20 cellular contexts compared by ENCODE assay signal in the genomic region with DNA sequence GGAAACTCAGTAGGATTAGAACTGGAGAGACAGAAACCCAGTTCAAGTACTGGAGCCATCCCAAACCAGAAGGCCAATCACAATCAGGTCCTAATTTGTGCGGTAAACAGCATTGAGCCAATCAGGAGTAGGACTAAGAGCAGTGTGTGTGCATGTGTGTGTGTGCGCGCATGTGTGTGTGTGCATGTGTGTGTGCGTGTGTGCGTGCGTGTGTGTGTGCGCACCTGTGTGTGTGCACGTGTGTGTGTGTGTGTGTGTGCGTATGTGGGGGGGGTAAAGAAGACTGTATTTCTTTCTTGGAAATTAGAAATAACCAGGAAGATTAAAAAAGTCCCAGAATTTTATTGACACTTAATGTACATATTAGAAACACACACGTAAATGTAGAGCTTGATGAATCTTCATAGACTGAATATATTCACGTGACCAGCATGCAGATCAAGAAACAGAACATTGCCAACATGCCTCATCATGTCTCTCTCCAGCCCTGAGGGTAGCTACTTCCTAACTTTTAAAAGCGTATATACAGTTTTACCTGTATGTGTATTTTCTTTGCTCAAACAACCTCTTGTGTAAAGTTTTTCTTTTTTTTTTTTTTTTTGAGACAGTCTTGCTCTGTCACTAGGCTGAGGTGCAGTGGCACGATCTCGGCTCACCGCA. TPM values are rescaled to one million over a fixed set of nuclear protein-coding genes. Genes with fewer than 3 reads are reported as not detected.
A peak's percentile ranks its signal among the peaks of the same experiment; 100 is the strongest.
DNase-seq lines count a peak whose midpoint lies in the region; ATAC-seq, FAIRE-seq and TF ChIP-seq lines count a peak whose summit lies in the region.
"Had no signal": no experiment of that assay in that cellular context is flagged by ENCODE, and none has a peak within 500 bp of the region (broad histone marks: within the 10 kb centered on the region; RNA-seq: fewer than 3 reads in every experiment).

No MANE protein-coding gene starts in this region.

- in situ Hi-C loops in HepG2 (cut with HindIII; ENCODE audit: extremely low pct_ligation_motif_present, low pct_unique_long_range_greater_than_20kb) (no loop called here), gastrocnemius medialis (cut with MboI; ENCODE audit: low sequenced_read_pairs in 4 of 4) (no loop called here)

- ATAC-seq in heart right ventricle (no peak), HepG2 (no peak), right lobe of liver (no peak), gastrocnemius medialis (no peak)
- ATAC-seq: CD8-positive, alpha-beta T cell had no signal

- no peak overlapping the region for H2AFZ ChIP-seq in HepG2 (ENCODE audit: low read length)

- POLR2A ChIA-PET in HepG2 (lab: Yijun Ruan, JAX), result no interaction called here

- DNase-seq in cardiac septum (ENCODE audit: low spot score), result peak; percentile 10
- DNase-seq in heart right ventricle, result no peak
- DNase-seq in HepG2 (ENCODE audit: low spot score), result no peak
- DNase-seq in right lobe of liver, result no peak
- DNase-seq in bronchial epithelial cell (ENCODE audit: low read depth), result peak; percentile 54
- DNase-seq in gastrocnemius medialis, result no peak
- DNase-seq in BE2C, result no peak
- no peak for DNase-seq in posterior cingulate gyrus
- DNase-seq: 8988T; Calu3; CD8-positive, alpha-beta T cell; DMS79 treated with DMSO at 0.1 percent for 48 hours; GF-D8; H9; IMR-90 had no signal

- TF ChIP-seq POLR2A in HepG2 (IDR thresholded peaks at IDR 0.05; ENCODE audit: insufficient read depth in 1 of 2, low read depth in 2 of 2, low read length in 2 of 2), result no peak
- no peak for TF ChIP-seq POLR2A in right lobe of liver (IDR thresholded peaks at IDR 0.05)
- no peak for TF ChIP-seq POLR2A in gastrocnemius medialis (IDR thresholded peaks at IDR 0.05)

- TF ChIP-seq RAD21 in HepG2 (CRISPR knock-in tag; IDR thresholded peaks at IDR 0.05), result no peak

- H3K27me3 ChIP-seq in heart right ventricle, result peaks cover 0 to 8% (median 0%) of the 10 kb centered on the region in 7 donors
- peaks cover 1 to 32% of the 10 kb centered on the region in 2 experiments; a peak in 4 of 5 replicates for H3K27me3 ChIP-seq in HepG2 (ENCODE audit: control insufficient read depth in 1 of 2, insufficient read depth in 2 of 2, low read length in 2 of 2)
- no peaks in the 10 kb centered on the region for H3K27me3 ChIP-seq in right lobe of liver
- no peaks in the 10 kb centered on the region for H3K27me3 ChIP-seq in bronchial epithelial cell (ENCODE audit: control insufficient read depth, insufficient read depth, low read length)
- no peaks in the 10 kb centered on the region for H3K27me3 ChIP-seq in gastrocnemius medialis
- H3K27me3 ChIP-seq in BE2C, result no peaks in the 10 kb centered on the region
- H3K27me3 ChIP-seq: BLaER1 treated with 17β-estradiol and CSF1 and Interleukin-3, amounts not matched to agents 10 nM and 100 nM had no signal

- H3K27ac ChIP-seq in heart right ventricle, result no peak overlapping the region
- H3K27ac ChIP-seq in HepG2 (ENCODE audit: extremely low read length, insufficient read depth, low read length), result no peak overlapping the region
- H3K27ac ChIP-seq in right lobe of liver, result no peak overlapping the region
- peak overlapping the region; percentile 80 to 90 (median 89) for H3K27ac ChIP-seq in gastrocnemius medialis
- H3K27ac ChIP-seq: BLaER1 treated with 17β-estradiol and CSF1 and Interleukin-3, amounts not matched to agents 10 nM and 100 nM had no signal

- no peak for TF ChIP-seq CTCF in heart right ventricle (IDR thresholded peaks at IDR 0.05)
- no peak for TF ChIP-seq CTCF in HepG2 (CRISPR knock-in tag; IDR thresholded peaks at IDR 0.05)
- no peak for TF ChIP-seq CTCF in right lobe of liver (IDR thresholded peaks at IDR 0.05)
- no peak for TF ChIP-seq CTCF in bronchial epithelial cell (IDR thresholded peaks at IDR 0.05; ENCODE audit: insufficient read depth, low read length, severe bottlenecking)
- no peak for TF ChIP-seq CTCF in gastrocnemius medialis (IDR thresholded peaks at IDR 0.05 in 4 of 5, conservative IDR thresholded peaks at IDR 0.05 in 1 of 5)
- TF ChIP-seq CTCF in BE2C (IDR thresholded peaks at IDR 0.05; ENCODE audit: low read depth, low read length), result no peak

- BruUV-seq in HepG2 (replicated peaks; lab: Mats Ljungman, UMichigan), result no TSS peak

- no peaks in the 10 kb centered on the region for H4K20me1 ChIP-seq in HepG2 (ENCODE audit: insufficient read depth, low read length)
- H4K20me1 ChIP-seq: BLaER1 treated with 17β-estradiol and CSF1 and Interleukin-3, amounts not matched to agents 10 nM and 100 nM had no signal

- no peaks in the 10 kb centered on the region for H3K9me3 ChIP-seq in heart right ventricle
- H3K9me3 ChIP-seq in HepG2 (ENCODE audit: low read length), result no peaks in the 10 kb centered on the region
- H3K9me3 ChIP-seq in right lobe of liver, result no peaks in the 10 kb centered on the region
- H3K9me3 ChIP-seq in gastrocnemius medialis, result no peaks in the 10 kb centered on the region
- H3K9me3 ChIP-seq in BE2C, result no peaks in the 10 kb centered on the region
- H3K9me3 ChIP-seq: BLaER1 treated with 17β-estradiol and CSF1 and Interleukin-3, amounts not matched to agents 10 nM and 100 nM had no signal

- intact Hi-C loops in cardiac septum (cut with DNase I) (no loop called here), heart right ventricle (cut with DNase I) (no loop called here), HepG2 (cut with micrococcal nuclease; ENCODE audit: unreplicated experiment) (no loop called here), right lobe of liver (cut with DNase I) (no loop called here), gastrocnemius medialis (cut with DNase I; ENCODE audit: low total_unique reads) (loop anchor here (5.0 kb wide), 1 partner anchor 50 kb away; no protein-coding TSS in a partner anchor), posterior cingulate gyrus (cut with DNase I) (no loop called here)

- no peak overlapping the region for H3K9ac ChIP-seq in HepG2 (ENCODE audit: insufficient read depth, low read depth, low read length)
- H3K9ac ChIP-seq: BLaER1 treated with 17β-estradiol and CSF1 and Interleukin-3, amounts not matched to agents 10 nM and 100 nM had no signal

- H3K36me3 ChIP-seq in heart right ventricle (no peaks in the 10 kb centered on the region), HepG2 (replicated peaks in 1 of 2; ENCODE audit: control insufficient read depth in 1 of 2, insufficient read depth in 2 of 2, low read length in 2 of 2) (no peaks in the 10 kb centered on the region), right lobe of liver (no peaks in the 10 kb centered on the region), bronchial epithelial cell (ENCODE audit: control insufficient read depth, insufficient read depth, low read length) (no peaks in the 10 kb centered on the region), gastrocnemius medialis (no peaks in the 10 kb centered on the region), BE2C (no peaks in the 10 kb centered on the region)
- H3K36me3 ChIP-seq: BLaER1 treated with 17β-estradiol and CSF1 and Interleukin-3, amounts not matched to agents 10 nM and 100 nM had no signal

- 92 to 93% methylated on average over 15 of the region's 15 CpGs for WGBS in heart right ventricle, 2 donors
- 64% methylated on average over 15 of the region's 15 CpGs for WGBS in HepG2 (ENCODE audit: low lambda C conversion rate)
- WGBS in right lobe of liver (ENCODE audit: insufficient coverage, low coverage, low lambda C conversion rate, missing lambda C conversion rate), result 84% methylated on average over 14 of the region's 15 CpGs

- H3K4me1 ChIP-seq in heart right ventricle (peaks cover 0 to 14% (median 5%) of the 10 kb centered on the region in 9 donors), HepG2 (ENCODE audit: insufficient read depth, low read length) (no peaks in the 10 kb centered on the region), right lobe of liver (no peaks in the 10 kb centered on the region), gastrocnemius medialis (peaks cover 29 to 35% of the 10 kb centered on the region in 2 donors), BE2C (no peaks in the 10 kb centered on the region)
- H3K4me1 ChIP-seq: BLaER1 treated with 17β-estradiol and CSF1 and Interleukin-3, amounts not matched to agents 10 nM and 100 nM had no signal

- H3K4me2 ChIP-seq in HepG2 (ENCODE audit: low read depth, low read length), result no peak overlapping the region
- H3K4me2 ChIP-seq: BLaER1 treated with 17β-estradiol and CSF1 and Interleukin-3, amounts not matched to agents 10 nM and 100 nM had no signal

- CTCF ChIA-PET in HepG2 (lab: Yijun Ruan, JAX; ENCODE audit: low intra/inter-chr PET ratio, low total read pairs), result no interaction called here

- H3K79me2 ChIP-seq in HepG2 (ENCODE audit: insufficient read depth, low read length), result no peaks in the 10 kb centered on the region

- no peak overlapping the region for H3K4me3 ChIP-seq in heart right ventricle
- no peak overlapping the region for H3K4me3 ChIP-seq in HepG2 (replicated peaks in 1 of 3; ENCODE audit: insufficient read depth in 1 of 3, low read depth in 2 of 3, low read length in 3 of 3)
- H3K4me3 ChIP-seq in right lobe of liver, result no peak overlapping the region
- H3K4me3 ChIP-seq in bronchial epithelial cell (ENCODE audit: low read depth, low read length), result no peak overlapping the region
- H3K4me3 ChIP-seq in gastrocnemius medialis, result no peak overlapping the region
- H3K4me3 ChIP-seq in BE2C (ENCODE audit: low read depth, low read length), result no peak overlapping the region
- H3K4me3 ChIP-seq: BLaER1 treated with 17β-estradiol and CSF1 and Interleukin-3, amounts not matched to agents 10 nM and 100 nM had no signal

- TF ChIP-seq EP300 in HepG2 (IDR thresholded peaks at IDR 0.05; ENCODE audit: low read depth in 2 of 2, low read length in 2 of 2) (no peak), HepG2 (CRISPR knock-in tag; IDR thresholded peaks at IDR 0.05; ENCODE audit: borderline replicate concordance) (no peak)

- FAIRE-seq in HepG2 (lab: Jason Lieb, UNC), result no peak
- no peak for FAIRE-seq in bronchial epithelial cell (lab: Jason Lieb, UNC)
- FAIRE-seq: H1 had no signal

RNA-seq across cellular contexts. Expression of gene DHRS7C, which starts 0.9 kb away (rescaled TPM):
- 0.89 TPM for total RNA-seq in cardiac septum
- 100 to 1,000 TPM in 2 of 10 donors, 10 to 100 TPM in 5, 1 to 10 TPM in 2, under 1 TPM in 1; 0.51 to 180 (median 15.7) TPM for total RNA-seq in heart right ventricle
- 10 to 100 TPM; 12.6 to 44.9 TPM for polyA plus RNA-seq in heart right ventricle
- not detected in 2 replicates for total RNA-seq in HepG2 (2016; rRNA removed; fragmentation: Illumina TruSeq; extraction: Trizol)
- total RNA-seq in HepG2 (2016; cell fraction: cytosol; rRNA removed; fragmentation: Illumina TruSeq; extraction: Trizol; ENCODE audit: low read depth), result not detected in 2 replicates
- not detected in 2 replicates for total RNA-seq in HepG2 (2016; cell fraction: insoluble cytoplasmic fraction; rRNA removed; fragmentation: Illumina TruSeq; extraction: Trizol)
- total RNA-seq in HepG2 (2016; cell fraction: membrane; rRNA removed; fragmentation: Illumina TruSeq; extraction: Trizol), result not detected in 2 replicates
- total RNA-seq in HepG2 (2016; cell fraction: nucleus; rRNA removed; fragmentation: Illumina TruSeq; extraction: Trizol), result not detected in 2 replicates
- polyA plus RNA-seq in HepG2 (2011; rRNA removed), result not detected in 2 replicates
- not detected in 2 replicates for polyA plus RNA-seq in HepG2 (2011; cell fraction: cytosol; rRNA removed)
- polyA plus RNA-seq in HepG2 (2011; cell fraction: nucleus; rRNA removed), result not detected in 2 replicates
- not detected in 2 replicates for polyA plus RNA-seq in HepG2 (2012)
- not detected in 2 replicates for polyA plus RNA-seq in HepG2 (2016; cell fraction: cytosol; fragmentation: Illumina TruSeq; extraction: Trizol; ENCODE audit: low read depth)
- not detected in 2 replicates for polyA plus RNA-seq in HepG2 (2016; cell fraction: insoluble cytoplasmic fraction; fragmentation: Illumina TruSeq; extraction: Trizol; ENCODE audit: low read depth)
- not detected in 2 replicates for polyA plus RNA-seq in HepG2 (2016; cell fraction: membrane; fragmentation: Illumina TruSeq; extraction: Trizol; ENCODE audit: low read depth)
- polyA plus RNA-seq in HepG2 (2016; cell fraction: nucleus; fragmentation: Illumina TruSeq; extraction: Trizol; ENCODE audit: insufficient read depth, low read depth), result not detected in 2 replicates
- 2.9 TPM in 1 of 2 replicates, not detected in the other for polyA minus RNA-seq in HepG2 (2011; rRNA and poly(A)+ RNA removed; ENCODE audit: low replicate concordance)
- polyA minus RNA-seq in HepG2 (2011; cell fraction: cytosol; rRNA and poly(A)+ RNA removed), result not detected in 2 replicates
- not detected in 2 replicates for polyA minus RNA-seq in HepG2 (2011; cell fraction: nucleus; rRNA and poly(A)+ RNA removed)
- total RNA-seq in right lobe of liver, result not detected
- not detected in 2 replicates for total RNA-seq in bronchial epithelial cell
- 10 to 100 TPM in 3 of 4 donors, 1 to 10 TPM in 1; 5.1 to 64.6 (median 42.2) TPM for total RNA-seq in gastrocnemius medialis
- polyA plus RNA-seq in BE2C (2012; ENCODE audit: insufficient read depth, insufficient read length, low read depth), result not detected
- total RNA-seq: A673; Calu3; CD8-positive, alpha-beta T cell; H1; H9; HT1080; IMR-90 had no signal
- polyA plus RNA-seq: AG04450, H1, IMR-90 had no signal

RNA-seq across cellular contexts. Expression of gene GSG1L2, which starts 29.6 kb away (rescaled TPM):
- total RNA-seq in cardiac septum, result not detected
- total RNA-seq in heart right ventricle, result not detected
- polyA plus RNA-seq in heart right ventricle, result not detected
- total RNA-seq in HepG2 (2016; rRNA removed; fragmentation: Illumina TruSeq; extraction: Trizol), result not detected in 2 replicates
- not detected in 2 replicates for total RNA-seq in HepG2 (2016; cell fraction: cytosol; rRNA removed; fragmentation: Illumina TruSeq; extraction: Trizol; ENCODE audit: low read depth)
- not detected in 2 replicates for total RNA-seq in HepG2 (2016; cell fraction: insoluble cytoplasmic fraction; rRNA removed; fragmentation: Illumina TruSeq; extraction: Trizol)
- total RNA-seq in HepG2 (2016; cell fraction: membrane; rRNA removed; fragmentation: Illumina TruSeq; extraction: Trizol), result not detected in 2 replicates
- total RNA-seq in HepG2 (2016; cell fraction: nucleus; rRNA removed; fragmentation: Illumina TruSeq; extraction: Trizol), result not detected in 2 replicates
- not detected in 2 replicates for polyA plus RNA-seq in HepG2 (2011; rRNA removed)
- polyA plus RNA-seq in HepG2 (2011; cell fraction: cytosol; rRNA removed), result not detected in 2 replicates
- not detected in 2 replicates for polyA plus RNA-seq in HepG2 (2011; cell fraction: nucleus; rRNA removed)
- not detected in 2 replicates for polyA plus RNA-seq in HepG2 (2012)
- not detected in 2 replicates for polyA plus RNA-seq in HepG2 (2016; cell fraction: cytosol; fragmentation: Illumina TruSeq; extraction: Trizol; ENCODE audit: low read depth)
- polyA plus RNA-seq in HepG2 (2016; cell fraction: insoluble cytoplasmic fraction; fragmentation: Illumina TruSeq; extraction: Trizol; ENCODE audit: low read depth), result not detected in 2 replicates
- not detected in 2 replicates for polyA plus RNA-seq in HepG2 (2016; cell fraction: membrane; fragmentation: Illumina TruSeq; extraction: Trizol; ENCODE audit: low read depth)
- not detected in 2 replicates for polyA plus RNA-seq in HepG2 (2016; cell fraction: nucleus; fragmentation: Illumina TruSeq; extraction: Trizol; ENCODE audit: insufficient read depth, low read depth)
- 1.4 TPM in 1 of 2 replicates, not detected in the other for polyA minus RNA-seq in HepG2 (2011; rRNA and poly(A)+ RNA removed; ENCODE audit: low replicate concordance)
- polyA minus RNA-seq in HepG2 (2011; cell fraction: cytosol; rRNA and poly(A)+ RNA removed), result not detected in 2 replicates
- polyA minus RNA-seq in HepG2 (2011; cell fraction: nucleus; rRNA and poly(A)+ RNA removed), result not detected in 2 replicates
- not detected for total RNA-seq in right lobe of liver
- total RNA-seq in bronchial epithelial cell, result not detected in 2 replicates
- total RNA-seq in gastrocnemius medialis, result not detected
- not detected for polyA plus RNA-seq in BE2C (2012; ENCODE audit: insufficient read depth, insufficient read length, low read depth)
- total RNA-seq: A673; Calu3; CD8-positive, alpha-beta T cell; H1; H9; HT1080; IMR-90 had no signal
- polyA plus RNA-seq: AG04450, H1, IMR-90 had no signal

RNA-seq across cellular contexts. Expression of gene GLP2R, which starts 33.4 kb away (rescaled TPM):
- total RNA-seq in cardiac septum, result 0.05 TPM
- total RNA-seq in heart right ventricle, result under 1 TPM in 8 of 10 donors, not detected in 2; 0.09 to 0.41 (median 0.21) TPM
- polyA plus RNA-seq in heart right ventricle, result under 1 TPM; 0.13 to 0.15 TPM
- 1.4 and 1.9 TPM in 2 replicates for total RNA-seq in HepG2 (2016; rRNA removed; fragmentation: Illumina TruSeq; extraction: Trizol)
- 0.35 and 0.51 TPM in 2 replicates for total RNA-seq in HepG2 (2016; cell fraction: cytosol; rRNA removed; fragmentation: Illumina TruSeq; extraction: Trizol; ENCODE audit: low read depth)
- 2.0 and 2.3 TPM in 2 replicates for total RNA-seq in HepG2 (2016; cell fraction: insoluble cytoplasmic fraction; rRNA removed; fragmentation: Illumina TruSeq; extraction: Trizol)
- 0.76 and 1.8 TPM in 2 replicates for total RNA-seq in HepG2 (2016; cell fraction: membrane; rRNA removed; fragmentation: Illumina TruSeq; extraction: Trizol)
- 0.97 and 2.6 TPM in 2 replicates for total RNA-seq in HepG2 (2016; cell fraction: nucleus; rRNA removed; fragmentation: Illumina TruSeq; extraction: Trizol)
- polyA plus RNA-seq in HepG2 (2011; rRNA removed), result 0.21 and 0.65 TPM in 2 replicates
- 0.36 and 0.62 TPM in 2 replicates for polyA plus RNA-seq in HepG2 (2011; cell fraction: cytosol; rRNA removed)
- 0.14 and 0.48 TPM in 2 replicates for polyA plus RNA-seq in HepG2 (2011; cell fraction: nucleus; rRNA removed)
- polyA plus RNA-seq in HepG2 (2012), result 0.12 and 1.0 TPM in 2 replicates
- polyA plus RNA-seq in HepG2 (2016; cell fraction: cytosol; fragmentation: Illumina TruSeq; extraction: Trizol; ENCODE audit: low read depth), result 0.17 and 0.26 TPM in 2 replicates
- polyA plus RNA-seq in HepG2 (2016; cell fraction: insoluble cytoplasmic fraction; fragmentation: Illumina TruSeq; extraction: Trizol; ENCODE audit: low read depth), result 1.7 and 1.8 TPM in 2 replicates
- polyA plus RNA-seq in HepG2 (2016; cell fraction: membrane; fragmentation: Illumina TruSeq; extraction: Trizol; ENCODE audit: low read depth), result 0.53 and 0.62 TPM in 2 replicates
- polyA plus RNA-seq in HepG2 (2016; cell fraction: nucleus; fragmentation: Illumina TruSeq; extraction: Trizol; ENCODE audit: insufficient read depth, low read depth), result 0.96 and 1.2 TPM in 2 replicates
- polyA minus RNA-seq in HepG2 (2011; rRNA and poly(A)+ RNA removed; ENCODE audit: low replicate concordance), result 5.2 and 791 TPM in 2 replicates
- polyA minus RNA-seq in HepG2 (2011; cell fraction: cytosol; rRNA and poly(A)+ RNA removed), result 0.26 and 0.49 TPM in 2 replicates
- polyA minus RNA-seq in HepG2 (2011; cell fraction: nucleus; rRNA and poly(A)+ RNA removed), result 0.75 and 2.2 TPM in 2 replicates
- 1 to 10 TPM in 1 of 6 experiments, under 1 TPM in 5; 0.12 to 2.4 (median 0.63) TPM for total RNA-seq in right lobe of liver
- under 0.01 TPM in 1 of 2 replicates, not detected in the other for total RNA-seq in bronchial epithelial cell
- 1 to 10 TPM in 1 of 4 donors, not detected in 3; 1.1 TPM for total RNA-seq in gastrocnemius medialis
- polyA plus RNA-seq in BE2C (2012; ENCODE audit: insufficient read depth, insufficient read length, low read depth), result not detected
- total RNA-seq: A673; CD8-positive, alpha-beta T cell; H1; H9; IMR-90 had no signal
- polyA plus RNA-seq: H1 had no signal

Comparison
In these comparisons a context has a peak if more than half of its experiments do, and no peak if none do; other contexts are left out.
1. DNase-seq: peak in cardiac septum (single experiment) and bronchial epithelial cell (single experiment); none in heart right ventricle (0 of 2), HepG2 (single experiment), right lobe of liver (0 of 3), gastrocnemius medialis (0 of 2), BE2C (single experiment) and posterior cingulate gyrus (0 of 10).
2. H3K27ac ChIP-seq: peak in gastrocnemius medialis (4 of 4); none in heart right ventricle (0 of 10), HepG2 (single experiment) and right lobe of liver (0 of 3).